In the genomic region with DNA sequence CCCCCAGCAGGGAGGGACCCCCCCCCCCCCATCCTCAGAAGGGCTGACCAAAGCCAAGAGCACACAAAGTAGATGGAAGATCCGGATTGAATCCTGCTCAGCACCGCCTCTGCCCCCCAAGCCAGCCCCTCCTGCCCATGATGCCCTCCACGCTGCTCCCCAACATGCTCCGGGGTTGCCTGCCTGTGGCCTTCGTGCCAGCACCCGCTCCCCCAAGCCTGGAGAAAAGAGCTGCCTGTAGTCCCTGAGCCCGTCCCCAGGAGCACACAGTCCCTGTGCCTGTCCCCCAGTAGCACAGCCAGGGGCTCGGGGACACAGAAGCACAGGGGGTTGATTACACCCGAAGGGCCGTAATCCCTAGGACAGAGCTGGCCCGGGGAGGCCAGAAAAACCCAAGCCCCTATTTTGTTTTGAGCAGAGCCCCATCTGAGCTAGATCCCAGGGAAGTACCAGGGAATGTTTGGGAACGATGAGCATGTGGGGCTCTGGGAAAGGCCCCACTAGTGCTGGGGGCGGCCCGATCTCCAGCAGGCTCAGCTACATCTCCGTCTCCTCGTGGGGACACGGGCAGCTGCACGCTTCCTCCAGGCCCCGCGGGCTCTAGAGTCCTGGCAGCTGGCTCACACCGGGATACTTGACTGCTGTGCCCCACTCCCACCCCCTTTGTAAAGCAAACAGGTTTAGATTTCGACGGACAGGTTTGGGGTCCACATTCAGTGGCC, we compare ENCODE assay signal across 35 cellular contexts.
"Had no signal": no experiment of that assay in that cellular context is flagged by ENCODE, and none has a peak within 500 bp of the region (broad histone marks: within the 10 kb centered on the region; RNA-seq: fewer than 3 reads in every experiment).

No MANE protein-coding gene starts in this region.

- FAIRE-seq: astrocyte, bronchial epithelial cell, TTC549 had no signal

- H3K9me3 ChIP-seq: adrenal gland, body of pancreas had no signal

- H3K27ac ChIP-seq: adrenal gland, body of pancreas, cardiac muscle cell, VCaP had no signal

- H3K36me3 ChIP-seq: adrenal gland, cardiac muscle cell had no signal

- H3K4me1 Mint-ChIP-seq: activated B cell treated with CpG ODN at 0.5 μM for 24 hours; activated CD4-positive, alpha-beta T cell treated with anti-CD3 and anti-CD28 coated beads, Interleukin-2, amount 10 ng/mL, durations not matched to agents 24 days and 14 days; activated naive CD8-positive, alpha-beta T cell treated with anti-CD3 and anti-CD28 coated beads for 36 hours; activated T-helper 17 cell treated with anti-CD3 and anti-CD28 coated beads, Interleukin-2, amount 50 U/mL, for 72 hours; central memory CD8-positive, alpha-beta T cell; T-helper 17 cell had no signal

- H3K36me3 Mint-ChIP-seq: activated CD4-positive, alpha-beta memory T cell treated with anti-CD3 and anti-CD28 coated beads for 36 hours; activated naive CD4-positive, alpha-beta T cell treated with anti-CD3 and anti-CD28 coated beads, Interleukin-2, amount 50 U/mL, for 72 hours; activated naive CD8-positive, alpha-beta T cell treated with anti-CD3 and anti-CD28 coated beads for 36 hours had no signal

- H3K4me3 Mint-ChIP-seq: activated B cell treated with CpG ODN at 0.5 μM for 24 hours; activated CD4-positive, alpha-beta memory T cell treated with anti-CD3 and anti-CD28 coated beads for 36 hours; activated CD4-positive, alpha-beta T cell treated with anti-CD3 and anti-CD28 coated beads, Interleukin-2, amount 10 ng/mL, durations not matched to agents 24 days and 14 days; activated CD8-positive, alpha-beta T cell treated with anti-CD3 and anti-CD28 coated beads for 36 hours; activated naive CD4-positive, alpha-beta T cell treated with anti-CD3 and anti-CD28 coated beads for 36 hours; activated naive CD8-positive, alpha-beta T cell treated with anti-CD3 and anti-CD28 coated beads for 36 hours; activated T-cell treated with anti-CD3 and anti-CD28 coated beads, Interleukin-2, amount 50 U/mL, for 4 hours; activated T-cell treated with anti-CD3 and anti-CD28 coated beads, Interleukin-2, amount 50 U/mL, for 72 hours; activated T-helper 1 cell treated with anti-CD3 and anti-CD28 coated beads, Interleukin-12 subunit alpha, Interleukin-12 subunit beta, Interleukin-2, Interleukin-4 antibody, amounts not matched to agents 30 ng/mL and 10 ng/mL and 1 ng/mL, durations not matched to agents 14 hours and 24 hours and 36 hours; activated T-helper 17 cell treated with anti-CD3 and anti-CD28 coated beads, Interleukin-2, amount 50 U/mL, for 72 hours; central memory CD8-positive, alpha-beta T cell; T-helper 17 cell had no signal

- H3K4me3 ChIP-seq: adrenal gland, body of pancreas, cardiac muscle cell had no signal

- H3K27me3 ChIP-seq: adrenal gland, body of pancreas, cardiac muscle cell had no signal

- H3K9me3 Mint-ChIP-seq: activated B cell treated with CpG ODN at 0.5 μM for 24 hours; activated CD4-positive, alpha-beta memory T cell treated with anti-CD3 and anti-CD28 coated beads for 36 hours; activated CD4-positive, alpha-beta T cell treated with anti-CD3 and anti-CD28 coated beads, Interleukin-2, amount 10 ng/mL, durations not matched to agents 24 days and 14 days; activated CD8-positive, alpha-beta T cell treated with anti-CD3 and anti-CD28 coated beads for 36 hours; activated naive CD4-positive, alpha-beta T cell treated with anti-CD3 and anti-CD28 coated beads for 36 hours; activated naive CD4-positive, alpha-beta T cell treated with anti-CD3 and anti-CD28 coated beads, Interleukin-2, amount 50 U/mL, for 72 hours; activated naive CD8-positive, alpha-beta T cell treated with anti-CD3 and anti-CD28 coated beads for 36 hours; activated T-cell treated with anti-CD3 and anti-CD28 coated beads, Interleukin-2, amount 50 U/mL, for 4 hours; activated T-cell treated with anti-CD3 and anti-CD28 coated beads, Interleukin-2, amount 50 U/mL, for 72 hours; activated T-helper 1 cell treated with anti-CD3 and anti-CD28 coated beads, Interleukin-12 subunit alpha, Interleukin-12 subunit beta, Interleukin-2, Interleukin-4 antibody, amounts not matched to agents 30 ng/mL and 10 ng/mL and 1 ng/mL, durations not matched to agents 14 hours and 24 hours and 36 hours; activated T-helper 17 cell treated with anti-CD3 and anti-CD28 coated beads, Interleukin-2, amount 50 U/mL, for 72 hours; central memory CD8-positive, alpha-beta T cell had no signal

- H3K4me1 ChIP-seq: adrenal gland, body of pancreas had no signal

- H3K27ac Mint-ChIP-seq: activated B cell treated with CpG ODN at 0.5 μM for 24 hours; activated CD4-positive, alpha-beta memory T cell treated with anti-CD3 and anti-CD28 coated beads for 36 hours; activated CD4-positive, alpha-beta T cell treated with anti-CD3 and anti-CD28 coated beads, Interleukin-2, amount 10 ng/mL, durations not matched to agents 24 days and 14 days; activated CD8-positive, alpha-beta T cell treated with anti-CD3 and anti-CD28 coated beads for 36 hours; activated naive CD4-positive, alpha-beta T cell treated with anti-CD3 and anti-CD28 coated beads for 36 hours; activated naive CD4-positive, alpha-beta T cell treated with anti-CD3 and anti-CD28 coated beads, Interleukin-2, amount 50 U/mL, for 72 hours; activated naive CD8-positive, alpha-beta T cell treated with anti-CD3 and anti-CD28 coated beads for 36 hours; activated T-cell treated with anti-CD3 and anti-CD28 coated beads, Interleukin-2, amount 50 U/mL, for 72 hours; activated T-helper 1 cell treated with anti-CD3 and anti-CD28 coated beads, Interleukin-12 subunit alpha, Interleukin-12 subunit beta, Interleukin-2, Interleukin-4 antibody, amounts not matched to agents 30 ng/mL and 10 ng/mL and 1 ng/mL, durations not matched to agents 14 hours and 24 hours and 36 hours; activated T-helper 17 cell treated with anti-CD3 and anti-CD28 coated beads, Interleukin-2, amount 50 U/mL, for 72 hours; T-helper 17 cell had no signal

- ATAC-seq: activated CD8-positive, alpha-beta T cell treated with anti-CD3 and anti-CD28 coated beads for 36 hours; activated naive CD4-positive, alpha-beta T cell treated with anti-CD3 and anti-CD28 coated beads, Interleukin-2, amount 50 U/mL, for 72 hours; activated T-cell treated with anti-CD3 and anti-CD28 coated beads, Interleukin-2, amount 50 U/mL, for 4 hours; activated T-cell treated with anti-CD3 and anti-CD28 coated beads, Interleukin-2, amount 50 U/mL, for 72 hours; activated T-helper 17 cell treated with anti-CD3 and anti-CD28 coated beads, Interleukin-2, amount 50 U/mL, for 72 hours; body of pancreas; T-helper 17 cell had no signal

- H3K27me3 Mint-ChIP-seq: activated CD4-positive, alpha-beta T cell treated with anti-CD3 and anti-CD28 coated beads, Interleukin-2, amount 10 ng/mL, durations not matched to agents 24 days and 14 days had no signal

- DNase-seq: activated B cell treated with CpG ODN at 0.5 μM for 24 hours; activated CD4-positive, alpha-beta memory T cell treated with anti-CD3 and anti-CD28 coated beads for 36 hours; activated CD4-positive, alpha-beta T cell treated with anti-CD3 and anti-CD28 coated beads for 4 hours; activated CD4-positive, alpha-beta T cell treated with anti-CD3 and anti-CD28 coated beads, Interleukin-2, amount 10 ng/mL, durations not matched to agents 24 days and 14 days; activated CD4-positive, alpha-beta T cell treated with anti-CD3 and anti-CD28 coated beads, Interleukin-2, amount 50 U/mL, for 1 hour; activated CD4-positive, alpha-beta T cell treated with anti-CD3 and anti-CD28 coated beads, Interleukin-2, amount 50 U/mL, for 4 hours; activated CD4-positive, CD25-positive, alpha-beta regulatory T cell treated with anti-CD3 and anti-CD28 coated beads, Interleukin-2, amount 50 U/mL, for 72 hours; activated CD8-positive, alpha-beta memory T cell treated with anti-CD3 and anti-CD28 coated beads, Interleukin-2, amount 50 U/mL, for 4 hours; activated CD8-positive, alpha-beta T cell treated with anti-CD3 and anti-CD28 coated beads for 36 hours; activated effector memory CD4-positive, alpha-beta T cell treated with anti-CD3 and anti-CD28 coated beads, Interleukin-2, amount 50 U/mL, for 16 hours; activated gamma-delta T cell treated with Interleukin-2 at 50 U/mL for 16 hours; activated naive CD4-positive, alpha-beta T cell; activated naive CD4-positive, alpha-beta T cell treated with anti-CD3 and anti-CD28 coated beads for 36 hours; activated naive CD4-positive, alpha-beta T cell treated with anti-CD3 and anti-CD28 coated beads, Interleukin-2, amount 50 U/mL, for 16 hours; activated naive CD8-positive, alpha-beta T cell treated with anti-CD3 and anti-CD28 coated beads for 36 hours; activated T-cell treated with anti-CD3 and anti-CD28 coated beads for 4 hours; activated T-cell treated with anti-CD3 and anti-CD28 coated beads, Interleukin-2, amount 50 U/mL, for 1 hour; activated T-cell treated with anti-CD3 and anti-CD28 coated beads, Interleukin-2, amount 50 U/mL, for 4 hours; activated T-cell treated with anti-CD3 and anti-CD28 coated beads, Interleukin-2, amount 50 U/mL, for 72 hours; adrenal gland; amniotic stem cell; aorta; body of pancreas; caudate nucleus; cerebellar nuclear complex; T-helper 17 cell had no signal
